Comparison of ENCODE assay signal across 8 cellular contexts in genomic region chr4:127856485-127857447, GRCh38. TPM values are rescaled to one million over a fixed set of nuclear protein-coding genes. Genes with fewer than 3 reads are reported as not detected.
DNase-seq lines count a peak whose midpoint lies in the region; ATAC-seq and TF ChIP-seq lines count a peak whose summit lies in the region.

No MANE protein-coding gene starts in this region.

- ATAC-seq in GM18511 (IDR thresholded peaks at IDR 0.05; ENCODE audit: unreplicated experiment) (peak; percentile 92), HG02610 (IDR thresholded peaks at IDR 0.05; ENCODE audit: unreplicated experiment) (peak; percentile 91), memory B cell (ENCODE audit: low read depth) (peak; percentile 42)

- peak overlapping the region; percentile 75 for H3K27ac Mint-ChIP-seq in memory B cell

- DNase-seq in RPMI8226 (peak; percentile 43), memory B cell (ENCODE audit: low spot score in 2 of 2) (no peak), transverse colon (no peak), dorsolateral prefrontal cortex (no peak), cardiac septum (ENCODE audit: low spot score) (no peak)
- no peak for DNase-seq in central memory CD4-positive, alpha-beta T cell

- no peaks in the 10 kb centered on the region for H3K4me1 ChIP-seq in transverse colon

- in situ Hi-C loops in transverse colon (cut with MboI; ENCODE audit: low pct_ligation_motif_present in 1 of 4, low pct_unique_long_range_greater_than_20kb in 1 of 4, low sequenced_read_pairs in 3 of 4) = no loop called here

- H3K27me3 Mint-ChIP-seq in memory B cell = no peaks in the 10 kb centered on the region

- H3K36me3 Mint-ChIP-seq in memory B cell = peaks cover 32% of the 10 kb centered on the region

- H3K9me3 ChIP-seq in transverse colon = peaks cover 0 to 9% of the 10 kb centered on the region in 2 donors

- H3K4me3 ChIP-seq in transverse colon (no peak overlapping the region), dorsolateral prefrontal cortex (no peak overlapping the region)

- peaks cover 15% of the 10 kb centered on the region for H3K4me1 Mint-ChIP-seq in memory B cell

- no peak overlapping the region for H3K27ac ChIP-seq in transverse colon
- no peak overlapping the region for H3K27ac ChIP-seq in dorsolateral prefrontal cortex

- WGBS in transverse colon (ENCODE audit: low coverage in 1 of 2), 2 donors = 74 to 85% methylated on average over 2 to 4 of the region's 4 CpGs

- no peak for TF ChIP-seq EP300 in transverse colon (IDR thresholded peaks at IDR 0.05; ENCODE audit: low read depth)

- intact Hi-C loops in transverse colon (cut with DNase I; ENCODE audit: low total_unique reads) = no loop called here
- intact Hi-C loops in dorsolateral prefrontal cortex (cut with DNase I) = no loop called here
- intact Hi-C loops in cardiac septum (cut with DNase I) = no loop called here

- TF ChIP-seq CTCF in transverse colon (IDR thresholded peaks at IDR 0.05) (no peak), dorsolateral prefrontal cortex (IDR thresholded peaks at IDR 0.05 in 54 of 56, conservative IDR thresholded peaks at IDR 0.05 in 2 of 56; ENCODE audit: low read depth in 1 of 56, partially characterized antibody in 56 of 56) (no peak)

- H3K4me3 Mint-ChIP-seq in memory B cell = peak overlapping the region; percentile 80

- H3K9me3 Mint-ChIP-seq in memory B cell = peaks cover 20% of the 10 kb centered on the region

- H3K36me3 ChIP-seq in transverse colon = no peaks in the 10 kb centered on the region

- TF ChIP-seq POLR2A in transverse colon (IDR thresholded peaks at IDR 0.05) = no peak

- H3K27me3 ChIP-seq in transverse colon (no peaks in the 10 kb centered on the region), dorsolateral prefrontal cortex (no peaks in the 10 kb centered on the region)

RNA-seq across cellular contexts. Expression of gene PLK4, which starts 23.9 kb away (rescaled TPM):
- 10 to 100 TPM in 1 of 4 donors, 1 to 10 TPM in 2, not detected in 1; 1.4 to 27.3 (median 2.3) TPM for total RNA-seq in transverse colon
- 1 to 10 TPM in 117 of 120 experiments, under 1 TPM in 3; 0.57 to 6.0 (median 2.2) TPM for total RNA-seq in dorsolateral prefrontal cortex
- total RNA-seq in cardiac septum = 0.75 TPM

Comparison
In these comparisons a context has a peak if more than half of its experiments do, and no peak if none do; other contexts are left out.
1. ATAC-seq: peak in every context shown above with its lines; median percentile 92 in GM18511; 91 in HG02610; 42 in memory B cell.